Comparison of ENCODE assay signal across 8 cellular contexts in the genomic region with DNA sequence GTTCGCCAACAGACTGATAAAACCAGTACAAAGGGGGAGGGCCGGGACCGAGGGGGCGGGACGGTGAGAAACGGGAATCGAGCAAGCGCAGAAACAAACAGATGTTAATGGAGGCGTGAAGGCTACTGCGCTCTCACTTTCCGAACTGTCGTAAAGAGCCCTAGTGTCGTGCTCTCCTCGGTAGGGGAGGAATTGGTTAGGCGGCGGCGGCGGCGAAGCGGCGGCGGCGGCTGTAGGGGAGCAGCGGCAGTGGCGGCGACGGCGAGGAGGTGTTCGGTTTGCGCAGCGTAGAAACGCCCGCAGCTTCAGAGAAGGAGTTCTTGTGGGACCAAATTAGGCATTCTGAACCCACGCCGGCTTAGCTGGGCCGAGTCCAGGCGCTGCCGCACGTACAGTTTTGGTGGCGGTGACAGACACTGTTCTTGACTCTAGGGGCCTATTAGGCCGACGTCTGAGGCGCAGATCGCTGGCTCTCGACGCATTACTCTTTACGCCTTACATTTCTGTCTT. TPM values are rescaled to one million over a fixed set of nuclear protein-coding genes. Genes with fewer than 3 reads are reported as not detected.
DNase-seq lines count a peak whose midpoint lies in the region; ATAC-seq, FAIRE-seq and TF ChIP-seq lines count a peak whose summit lies in the region.

A gene (plus strand): TSS at position 163 of the 510 bp plus-strand sequence. CDS start 43,160 bp downstream, outside the sequence.

- H3K23ac ChIP-seq in H1 (ENCODE audit: insufficient read length), result no peak within 1 kb of the TSS

- H3K4me3 Mint-ChIP-seq in CD8-positive, alpha-beta memory T cell, result peak within 1 kb of the TSS; percentile 90 to 100 (median 94)
- peak within 1 kb of the TSS; percentile 93 for H3K4me3 Mint-ChIP-seq in memory B cell

- peak within 1 kb of the TSS; percentile 96 for H2AFZ ChIP-seq in H1 (ENCODE audit: low read length)

- no peak within 1 kb of the TSS for H3K14ac ChIP-seq in H1 (ENCODE audit: insufficient read length)

- no peaks in the 10 kb centered on the region; the same call in 1 of the 2 replicates for H3K23me2 ChIP-seq in H1 (ENCODE audit: low read depth, low read length)

- TF ChIP-seq POLR2A in H1 (IDR thresholded peaks at IDR 0.05; ENCODE audit: control extremely low read depth in 1 of 2, low read depth in 2 of 2, low read length in 2 of 2), result peak in 1 of 2 experiments; percentile 58; a peak in 2 of 3 replicates

- H4K5ac ChIP-seq in H1 (ENCODE audit: insufficient read length, low read depth, low read length), result peak within 1 kb of the TSS; percentile 82

- peaks cover 23% of the 10 kb centered on the region for H3K4me1 ChIP-seq in CD8-positive, alpha-beta memory T cell (ENCODE audit: insufficient read depth, low read length)
- H3K4me1 ChIP-seq in H1 (replicated peaks in 1 of 4; ENCODE audit: control insufficient read depth in 3 of 4, insufficient read depth in 4 of 4, low read length in 3 of 4), result peaks cover 0 to 3% (median 0%) of the 10 kb centered on the region in 4 experiments; a peak in 3 of 7 replicates

- no peaks in the 10 kb centered on the region; the same call in 1 of the 2 replicates for H3K79me1 ChIP-seq in H1 (ENCODE audit: low read depth, low read length)

- no peak within 1 kb of the TSS for H3K4ac ChIP-seq in H1 (replicated peaks; ENCODE audit: insufficient read length, low read depth, low read length)

- TF ChIP-seq RAD21 in H1 (IDR thresholded peaks at IDR 0.05 in 1 of 2, conservative IDR thresholded peaks at IDR 0.05 in 1 of 2; ENCODE audit: low read depth in 2 of 2, low read length in 2 of 2), result no peak

- H3K79me2 ChIP-seq in H1 (ENCODE audit: control insufficient read depth in 1 of 2, insufficient read depth in 2 of 2, low read length in 2 of 2), result peaks cover 0 to 46% of the 10 kb centered on the region in 2 experiments; a peak in 3 of 4 replicates

- FAIRE-seq in H1 (lab: Jason Lieb, UNC), result peak; percentile 60

- no peak for TF ChIP-seq CTCF in H1 (IDR thresholded peaks at IDR 0.05; ENCODE audit: control extremely low read depth in 1 of 3, insufficient read depth in 1 of 3, low read depth in 1 of 3, low read length in 3 of 3)

- H4K91ac ChIP-seq in H1 (replicated peaks; ENCODE audit: insufficient read length, low read length), result peak within 1 kb of the TSS; percentile 76

- H3K9ac ChIP-seq in H1 (replicated peaks in 1 of 4; ENCODE audit: extremely low read depth in 1 of 4, low read depth in 3 of 4, low read length in 3 of 4), result peak within 1 kb of the TSS; percentile 73 to 91 (median 82)

- H3K4me3 ChIP-seq in CD8-positive, alpha-beta memory T cell (ENCODE audit: low read length), result peak within 1 kb of the TSS; percentile 88
- peak within 1 kb of the TSS; percentile 85 to 97 (median 96) for H3K4me3 ChIP-seq in H1 (ENCODE audit: extremely low read depth in 1 of 4, insufficient read depth in 2 of 4, low read depth in 3 of 4, low read length in 4 of 4)

- ATAC-seq in GM19468 (IDR thresholded peaks at IDR 0.05; ENCODE audit: extremely low read depth, unreplicated experiment) (peak; percentile 71), memory B cell (ENCODE audit: low read depth) (peak; percentile 90)

- H2BK12ac ChIP-seq in H1 (ENCODE audit: low read depth, low read length), result no peak within 1 kb of the TSS; the same call in 1 of the 2 replicates

- no peaks in the 10 kb centered on the region for H3K9me3 ChIP-seq in CD8-positive, alpha-beta memory T cell (ENCODE audit: low read length)
- H3K9me3 ChIP-seq in H1 (ENCODE audit: insufficient read depth in 2 of 2, low read depth in 1 of 2, low read length in 1 of 2), result no peaks in the 10 kb centered on the region

- H3K36me3 Mint-ChIP-seq in CD8-positive, alpha-beta memory T cell, result peaks cover 0 to 34% (median 0%) of the 10 kb centered on the region in 3 donors
- H3K36me3 Mint-ChIP-seq in memory B cell, result peaks cover 8% of the 10 kb centered on the region

- no peak within 1 kb of the TSS for H2AK5ac ChIP-seq in H1 (ENCODE audit: low read depth, low read length)

- 2% methylated on average over 44 of the region's 47 CpGs; no CpG with 5 or more reads in 1 of the 2 experiments for WGBS in H1 (ENCODE audit: extremely low coverage in 1 of 2, insufficient coverage in 1 of 2, insufficient read length in 1 of 2, insufficient replicate concordance in 2 of 2, low coverage in 1 of 2, low lambda C conversion rate in 2 of 2, missing lambda C conversion rate in 1 of 2), 2 experiments

- H3K18ac ChIP-seq in H1 (ENCODE audit: extremely low read depth, low read length), result peak within 1 kb of the TSS; percentile 94

- H2BK120ac ChIP-seq in H1 (replicated peaks; ENCODE audit: low read depth, low read length), result no peak within 1 kb of the TSS

- peak within 1 kb of the TSS; percentile 76 for H3K27ac ChIP-seq in CD8-positive, alpha-beta memory T cell (ENCODE audit: low read depth, low read length)
- H3K27ac ChIP-seq in H1 (ENCODE audit: low read depth, low read length), result peak within 1 kb of the TSS; percentile 68; the same call in 1 of the 2 replicates

- peak within 1 kb of the TSS; percentile 88 for H2BK15ac ChIP-seq in H1 (ENCODE audit: low read length)

- peak within 1 kb of the TSS; percentile 63 for H3K56ac ChIP-seq in H1 (replicated peaks; ENCODE audit: insufficient read length, low read depth, low read length)

- peak within 1 kb of the TSS; percentile 77 to 99 (median 96) for H3K27ac Mint-ChIP-seq in CD8-positive, alpha-beta memory T cell
- peak within 1 kb of the TSS; percentile 90 for H3K27ac Mint-ChIP-seq in memory B cell

- no peaks in the 10 kb centered on the region for H3K27me3 Mint-ChIP-seq in CD8-positive, alpha-beta memory T cell
- H3K27me3 Mint-ChIP-seq in memory B cell, result no peaks in the 10 kb centered on the region

- peaks cover 0 to 2% (median 0%) of the 10 kb centered on the region in 5 donors for H3K9me3 Mint-ChIP-seq in CD8-positive, alpha-beta memory T cell
- H3K9me3 Mint-ChIP-seq in memory B cell, result no peaks in the 10 kb centered on the region

- peak within 1 kb of the TSS; percentile 81 for H3K4me2 ChIP-seq in H1 (ENCODE audit: insufficient read depth in 1 of 2, low read depth in 2 of 2, low read length in 2 of 2)

- POLR2A ChIA-PET in CD8-positive, alpha-beta memory T cell (lab: Charles Lee), result interaction anchor here (0.7 to 1.4 kb wide), 3 partner anchors 11 to 1376 kb away, joined by 3 to 4 read pairs (median 3); a partner anchor contains a TSS
- POLR2A ChIA-PET in H1 (lab: Charles Lee; ENCODE audit: partially characterized antibody), result interaction anchor here (0.9 to 1.1 kb wide), 2 partner anchors 16 to 118 kb away, joined by 3 read pairs; no protein-coding TSS in a partner anchor

- peak within 1 kb of the TSS; percentile 92; the same call in 1 of the 2 replicates for H2BK5ac ChIP-seq in H1 (ENCODE audit: low read depth, low read length)

- DNase-seq in CD8-positive, alpha-beta memory T cell, result peak; percentile 84 to 94 (median 90)
- DNase-seq in HT1080 (ENCODE audit: low read depth) (peak; percentile 91), NOMO-1 treated with DMSO at 0.1 percent for 48 hours (lab: John Stamatoyannopoulos, UW; ENCODE audit: unreplicated experiment) (peak; percentile 96), H1 (ENCODE audit: low read depth in 1 of 2, low spot score in 2 of 2) (peak; percentile 46 to 86), memory B cell (ENCODE audit: low spot score in 2 of 2) (peak; percentile 67 to 85)
- peak; percentile 77 to 84 for DNase-seq in activated CD8-positive, alpha-beta memory T cell treated with anti-CD3 and anti-CD28 coated beads for 4 hours (ENCODE audit: low read depth in 2 of 2)
- peak; percentile 75 for DNase-seq in stimulated activated CD8-positive, alpha-beta memory T cell treated with anti-CD3 and anti-CD28 coated beads, Interleukin-12 subunit alpha, Interleukin-12 subunit beta, amount 100 ng/mL, for 24 hours (ENCODE audit: extremely low read depth)

- peak within 1 kb of the TSS; percentile 92 for H4K8ac ChIP-seq in H1 (ENCODE audit: extremely low read depth, insufficient read depth, low read length)

- no peaks in the 10 kb centered on the region for H3K36me3 ChIP-seq in CD8-positive, alpha-beta memory T cell (ENCODE audit: insufficient read depth, low read length)
- H3K36me3 ChIP-seq in H1 (ENCODE audit: control insufficient read depth in 2 of 4, insufficient read depth in 4 of 4, low read length in 3 of 4), result peaks cover 0 to 7% (median 2%) of the 10 kb centered on the region in 4 experiments; a peak in 1 of 8 replicates

- 0 out of 2 replicates have a peak within 1 kb of the TSS, but pooled peaks have one; percentile 52 for H2BK20ac ChIP-seq in H1 (ENCODE audit: low read length)

- CTCF ChIA-PET in CD8-positive, alpha-beta memory T cell (lab: Charles Lee), result interaction anchor here (1.1 to 1.3 kb wide), 2 partner anchors 8 to 541 kb away, joined by 3 to 6 read pairs; no protein-coding TSS in a partner anchor
- CTCF ChIA-PET in H1 (lab: Charles Lee; ENCODE audit: partially characterized antibody), result interaction anchor here (1.5 kb wide), 1 partner anchor 10 kb away, joined by 5 read pairs; no protein-coding TSS in a partner anchor

- H4K20me1 ChIP-seq in H1 (replicated peaks in 1 of 2; ENCODE audit: control insufficient read depth in 1 of 2, insufficient read depth in 2 of 2, low read length in 2 of 2), result peaks cover 0 to 1% of the 10 kb centered on the region in 2 experiments

- no peak for TF ChIP-seq EP300 in H1 (IDR thresholded peaks at IDR 0.05; ENCODE audit: borderline replicate concordance in 1 of 2, low read depth in 2 of 2, low read length in 2 of 2)

- H3K4me1 Mint-ChIP-seq in CD8-positive, alpha-beta memory T cell, result peaks cover 43 to 56% (median 53%) of the 10 kb centered on the region in 3 donors
- peaks cover 22% of the 10 kb centered on the region for H3K4me1 Mint-ChIP-seq in memory B cell

- H3K27me3 ChIP-seq in CD8-positive, alpha-beta memory T cell (ENCODE audit: insufficient read depth, low read length, poor library complexity, severe bottlenecking), result no peaks in the 10 kb centered on the region
- no peaks in the 10 kb centered on the region for H3K27me3 ChIP-seq in H1 (replicated peaks in 1 of 4; ENCODE audit: control insufficient read depth in 3 of 4, extremely low read depth in 1 of 4, insufficient read depth in 3 of 4, low read length in 3 of 4)

TF ChIP-seq in H1, 55 proteins besides CTCF, POLR2A, EP300 and RAD21 (continues in another document):
- peak; percentile 55 for TF ChIP-seq TAF1 (IDR thresholded peaks at IDR 0.05; ENCODE audit: low read depth, low read length)

RNA-seq across cellular contexts. Expression of the gene that starts here (rescaled TPM):
- 10 to 100 TPM; 24.8 to 26.9 TPM for total RNA-seq in CD8-positive, alpha-beta memory T cell
- polyA plus RNA-seq in CD8-positive, alpha-beta memory T cell, result 14.8 TPM
- 12.9 and 17.6 TPM in 2 replicates for total RNA-seq in HT1080 (2014; rRNA removed; shearing (Covaris generic))
- 8.8 and 12.6 TPM in 2 replicates for polyA plus RNA-seq in HT1080 (2015; cell fraction: cytosol; rRNA removed)
- polyA plus RNA-seq in HT1080 (2015; cell fraction: nucleus; rRNA removed), result 39.2 and 47.7 TPM in 2 replicates
- total RNA-seq in H1 (2021; fragmentation: NEBNext Ultra II Directional; extraction: Animal tissue kit (Norgen Biotek cat#: 25700)), result 26.6 and 29.1 TPM in 2 replicates
- polyA plus RNA-seq in H1 (2011; rRNA removed), result 11.7 and 18.5 TPM in 2 replicates
- polyA plus RNA-seq in H1 (2011; cell fraction: cytosol; rRNA removed), result 14.9 TPM
- polyA plus RNA-seq in H1 (2011; cell fraction: nucleus; rRNA removed), result 16.3 TPM
- 14.5 to 24.3 TPM (median 19.4 TPM) in 4 replicates for polyA plus RNA-seq in H1 (2012, experiment 1 of 2)
- polyA plus RNA-seq in H1 (2012, experiment 2 of 2), result 1.1 TPM
- polyA plus RNA-seq in H1 (2013, experiment 1 of 2), result 10.6 TPM
- 9.1 TPM for polyA plus RNA-seq in H1 (2013, experiment 2 of 2)
- polyA minus RNA-seq in H1 (2011; rRNA and poly(A)+ RNA removed), result 77.3 and 94.6 TPM in 2 replicates
- polyA minus RNA-seq in H1 (2011; cell fraction: cytosol; rRNA and poly(A)+ RNA removed), result 26.9 TPM
- 56.4 TPM for polyA minus RNA-seq in H1 (2011; cell fraction: nucleus; rRNA and poly(A)+ RNA removed)

Comparison
In these comparisons a context has a peak if more than half of its experiments do, and no peak if none do; other contexts are left out.
1. Peak in every context shown above with its lines: DNase-seq, ATAC-seq, H3K4me3 ChIP-seq and H3K27ac ChIP-seq.